1 cellular context compared by ENCODE assay signal in genomic region chr4:48103483-48104139, GRCh38.
TF ChIP-seq lines count a peak whose summit lies in the region.

No MANE protein-coding gene starts in this region.

TF ChIP-seq in K562, 482 proteins besides CTCF, POLR2A, EP300 and RAD21 (continued from another document):
- TF ChIP-seq MNT (conservative IDR thresholded peaks at IDR 0.05) (no peak), ATF1 (CRISPR knock-in tag; IDR thresholded peaks at IDR 0.05) (no peak), ATF1 (tag; IDR thresholded peaks at IDR 0.05) (no peak), ZNF41 (CRISPR knock-in tag; conservative IDR thresholded peaks at IDR 0.05) (no peak), KAT8 (IDR thresholded peaks at IDR 0.05; ENCODE audit: low read depth) (no peak), MED1 (CRISPR knock-in tag; IDR thresholded peaks at IDR 0.05; ENCODE audit: borderline replicate concordance) (no peak), BCL6 (CRISPR knock-in tag; IDR thresholded peaks at IDR 0.05) (no peak), ZNF655 (CRISPR knock-in tag; IDR thresholded peaks at IDR 0.05) (no peak), FOXK1 (CRISPR knock-in tag; IDR thresholded peaks at IDR 0.05; ENCODE audit: borderline replicate concordance) (no peak), L3MBTL2 (IDR thresholded peaks at IDR 0.05) (no peak), PHF21A (IDR thresholded peaks at IDR 0.05; ENCODE audit: borderline replicate concordance, low read depth) (no peak), SMAD2 (IDR thresholded peaks at IDR 0.05; ENCODE audit: low read depth, low read length) (no peak)
